12 cellular contexts compared by ENCODE assay signal in the genomic region with DNA sequence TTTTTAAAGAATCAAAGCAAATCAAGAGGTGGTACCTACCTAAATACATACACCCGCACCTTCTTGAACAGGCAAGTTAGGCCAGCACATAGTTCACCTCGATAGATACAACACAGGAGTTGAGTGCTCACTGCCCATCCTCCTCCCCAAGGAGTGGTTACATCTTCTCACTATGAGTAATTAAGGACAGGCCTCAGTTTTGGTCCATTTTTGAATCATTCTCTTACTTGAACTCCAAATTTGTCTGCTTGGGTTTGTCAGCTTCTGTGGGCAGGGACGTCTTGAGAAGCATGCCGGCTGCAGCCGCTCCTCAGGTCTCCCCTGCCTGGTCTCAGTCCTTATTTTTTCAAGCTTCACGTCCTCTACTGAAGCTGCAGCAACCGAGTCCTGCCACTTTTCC.
DNase-seq lines count a peak whose midpoint lies in the region; ATAC-seq lines count a peak whose summit lies in the region.
"Had no signal": no experiment of that assay in that cellular context is flagged by ENCODE, and none has a peak within 500 bp of the region (broad histone marks: within the 10 kb centered on the region; RNA-seq: fewer than 3 reads in every experiment).

No MANE protein-coding gene starts in this region.

- H3K27ac ChIP-seq in substantia nigra (ENCODE audit: low read depth, low read length, poor library complexity, severe bottlenecking) = no peak overlapping the region
- H3K27ac ChIP-seq: brain microvascular endothelial cell had no signal

- H3K36me3 Mint-ChIP-seq in activated T-cell treated with anti-CD3 and anti-CD28 coated beads, Interleukin-2, amount 50 U/mL, for 24 hours (ENCODE audit: low read depth) = no peaks in the 10 kb centered on the region
- H3K36me3 Mint-ChIP-seq in activated naive CD8-positive, alpha-beta T cell treated with anti-CD3 and anti-CD28 coated beads, Interleukin-2, amount 50 U/mL, for 24 hours (ENCODE audit: low read depth) = peaks cover 5% of the 10 kb centered on the region
- H3K36me3 Mint-ChIP-seq: IgD-negative memory B cell had no signal

- ATAC-seq in GM21367 (IDR thresholded peaks at IDR 0.05; ENCODE audit: unreplicated experiment) = peak; percentile 74
- peak; percentile 43 for ATAC-seq in HG03066 (IDR thresholded peaks at IDR 0.05; ENCODE audit: low read depth, unreplicated experiment)
- ATAC-seq in activated naive CD8-positive, alpha-beta T cell treated with anti-CD3 and anti-CD28 coated beads, Interleukin-2, amount 50 U/mL, for 24 hours = peak; percentile 63

- H3K4me1 Mint-ChIP-seq in activated T-cell treated with anti-CD3 and anti-CD28 coated beads, Interleukin-2, amount 50 U/mL, for 24 hours (ENCODE audit: low read depth) = peaks cover 51% of the 10 kb centered on the region
- H3K4me1 Mint-ChIP-seq in activated naive CD8-positive, alpha-beta T cell treated with anti-CD3 and anti-CD28 coated beads, Interleukin-2, amount 50 U/mL, for 24 hours = peaks cover 67% of the 10 kb centered on the region

- H3K27me3 Mint-ChIP-seq in activated T-cell treated with anti-CD3 and anti-CD28 coated beads, Interleukin-2, amount 50 U/mL, for 24 hours = peaks cover 5% of the 10 kb centered on the region
- peaks cover 3% of the 10 kb centered on the region for H3K27me3 Mint-ChIP-seq in activated naive CD8-positive, alpha-beta T cell treated with anti-CD3 and anti-CD28 coated beads, Interleukin-2, amount 50 U/mL, for 24 hours

- DNase-seq in activated T-cell treated with anti-CD3 and anti-CD28 coated beads, Interleukin-2, amount 50 U/mL, for 24 hours = no peak
- DNase-seq in activated T-cell treated with anti-CD3 and anti-CD28 coated beads, Interleukin-2, amount 50 U/mL, for 1 hour = no peak
- peak; percentile 14 for DNase-seq in activated naive CD8-positive, alpha-beta T cell treated with anti-CD3 and anti-CD28 coated beads, Interleukin-2, amount 50 U/mL, for 24 hours
- DNase-seq in substantia nigra (lab: John Stamatoyannopoulos, UW) (no peak), NK-92 (lab: John Stamatoyannopoulos, UW; ENCODE audit: unreplicated experiment) (no peak)
- DNase-seq in activated effector memory CD4-positive, alpha-beta T cell treated with anti-CD3 and anti-CD28 coated beads, Interleukin-2, amount 50 U/mL, for 16 hours = no peak
- DNase-seq: activated B cell treated with CpG ODN at 0.5 μM for 24 hours, brain microvascular endothelial cell, NCI-H748 treated with DMSO at 0.1 percent for 48 hours had no signal

- peak overlapping the region; percentile 84 for H3K27ac Mint-ChIP-seq in activated T-cell treated with anti-CD3 and anti-CD28 coated beads, Interleukin-2, amount 50 U/mL, for 24 hours
- H3K27ac Mint-ChIP-seq in activated naive CD8-positive, alpha-beta T cell treated with anti-CD3 and anti-CD28 coated beads, Interleukin-2, amount 50 U/mL, for 24 hours = peak overlapping the region; percentile 37
- H3K27ac Mint-ChIP-seq: activated B cell treated with CpG ODN at 0.5 μM for 24 hours, IgD-negative memory B cell had no signal

- H3K9me3 Mint-ChIP-seq in activated T-cell treated with anti-CD3 and anti-CD28 coated beads, Interleukin-2, amount 50 U/mL, for 24 hours = peaks cover 12% of the 10 kb centered on the region
- H3K9me3 Mint-ChIP-seq in activated naive CD8-positive, alpha-beta T cell treated with anti-CD3 and anti-CD28 coated beads, Interleukin-2, amount 50 U/mL, for 24 hours = peaks cover 22% of the 10 kb centered on the region

- H3K4me3 Mint-ChIP-seq in activated T-cell treated with anti-CD3 and anti-CD28 coated beads, Interleukin-2, amount 50 U/mL, for 24 hours = no peak overlapping the region
- no peak overlapping the region for H3K4me3 Mint-ChIP-seq in activated naive CD8-positive, alpha-beta T cell treated with anti-CD3 and anti-CD28 coated beads, Interleukin-2, amount 50 U/mL, for 24 hours
- H3K4me3 Mint-ChIP-seq: activated B cell treated with CpG ODN at 0.5 μM for 24 hours had no signal
